In genomic region chr2:161308178-161308955, GRCh38 we compare ENCODE assay signal across 8 cellular contexts. TPM values are rescaled to one million over a fixed set of nuclear protein-coding genes. Genes with fewer than 3 reads are reported as not detected.
A peak's percentile ranks its signal among the peaks of the same experiment; 100 is the strongest.
DNase-seq lines count a peak whose midpoint lies in the region; ATAC-seq, FAIRE-seq and TF ChIP-seq lines count a peak whose summit lies in the region.

Gene PSMD14, plus strand, starts transcription at chr2:161308425. Its CDS starts 10,401 bp downstream, at chr2:161318826.

- in situ Hi-C loops in ACHN (cut with HindIII; ENCODE audit: low pct_ligation_motif_present, low pct_unique_long_range_greater_than_20kb, low sequenced_read_pairs): no loop called here

- FAIRE-seq in bronchial epithelial cell (lab: Jason Lieb, UNC): no peak

- no peaks in the 10 kb centered on the region for H3K36me3 ChIP-seq in bronchial epithelial cell (ENCODE audit: control insufficient read depth, insufficient read depth, low read length)

- DNase-seq in ACHN: peak; percentile 97
- DNase-seq in NCI-H2227 (lab: John Stamatoyannopoulos, UW; ENCODE audit: unreplicated experiment): peak; percentile 98
- DNase-seq in bronchial epithelial cell (ENCODE audit: low read depth): peak; percentile 90
- peak; percentile 88 for DNase-seq in iPS-NIHi7 (ENCODE audit: extremely low spot score)
- DNase-seq in smooth muscle cell of the brain vasculature (ENCODE audit: low read depth, low spot score): peak; percentile 84

- TF ChIP-seq CTCF in WI38 (IDR thresholded peaks at IDR 0.05; ENCODE audit: low read depth, low read length): no peak
- no peak for TF ChIP-seq CTCF in bronchial epithelial cell (IDR thresholded peaks at IDR 0.05; ENCODE audit: insufficient read depth, low read length, severe bottlenecking)

- H3K27me3 ChIP-seq in bronchial epithelial cell (ENCODE audit: control insufficient read depth, insufficient read depth, low read length): no peaks in the 10 kb centered on the region

- ATAC-seq in GM18873 (IDR thresholded peaks at IDR 0.05; ENCODE audit: low FRiP score, unreplicated experiment): peak; percentile 94
- peak; percentile 97 for ATAC-seq in HG03139 (IDR thresholded peaks at IDR 0.05; ENCODE audit: unreplicated experiment)

- H3K4me3 ChIP-seq in WI38 (ENCODE audit: low read depth, low read length): peak within 1 kb of the TSS; percentile 91
- peak within 1 kb of the TSS; percentile 67 for H3K4me3 ChIP-seq in bronchial epithelial cell (ENCODE audit: low read depth, low read length)

RNA-seq across cellular contexts. Expression of gene PSMD14, which starts in this region (rescaled TPM):
- total RNA-seq in bronchial epithelial cell: 130 and 156 TPM in 2 replicates

Comparison
In these comparisons a context has a peak if more than half of its experiments do, and no peak if none do; other contexts are left out.
1. Peak in every context shown above with its lines: DNase-seq, ATAC-seq and H3K4me3 ChIP-seq.